Comparison of ENCODE assay signal across 13 cellular contexts in the genomic region with DNA sequence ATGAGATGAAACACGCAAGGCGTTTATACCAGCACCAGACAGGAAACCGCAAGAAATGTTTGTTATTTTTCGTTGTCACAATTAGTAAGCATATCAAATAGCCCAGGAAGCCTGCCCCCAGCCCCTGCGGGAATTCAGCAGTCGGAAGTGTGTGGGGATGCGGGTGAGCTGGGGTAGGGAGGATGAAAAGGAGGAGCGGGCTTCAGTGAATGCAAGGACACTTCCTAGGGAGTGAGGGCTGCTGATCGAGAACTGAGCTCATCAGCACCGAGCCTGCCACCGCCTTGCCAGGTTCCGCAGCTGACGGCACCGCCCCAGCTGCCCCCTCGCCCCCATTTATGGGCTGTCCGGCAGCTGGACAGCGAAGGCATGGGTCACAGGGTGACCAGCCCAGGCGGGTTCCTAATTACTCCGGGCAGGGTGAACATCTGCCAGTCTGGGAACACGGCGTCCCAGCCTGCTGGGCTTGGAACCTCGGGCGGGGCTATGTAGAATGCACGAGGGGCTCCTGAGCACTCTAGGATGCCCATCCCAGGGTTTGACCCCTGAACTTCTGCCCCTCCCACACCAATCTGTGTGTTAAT. TPM values are rescaled to one million over a fixed set of nuclear protein-coding genes. Genes with fewer than 3 reads are reported as not detected.
DNase-seq lines count a peak whose midpoint lies in the region; ATAC-seq and TF ChIP-seq lines count a peak whose summit lies in the region.
"Had no signal": no experiment of that assay in that cellular context is flagged by ENCODE, and none has a peak within 500 bp of the region (broad histone marks: within the 10 kb centered on the region; RNA-seq: fewer than 3 reads in every experiment).

No MANE protein-coding gene starts in this region.

- H4K20me1 ChIP-seq in fibroblast of lung (ENCODE audit: control insufficient read depth, extremely low read depth, insufficient read depth, low read length), result no peaks in the 10 kb centered on the region

- H3K9me3 Mint-ChIP-seq in T-helper 2 cell treated with Interferon-gamma antibody and Interleukin-4, amounts not matched to agents 5 μg/mL and 100 μg/mL, for 36 hours, result peaks cover 6% of the 10 kb centered on the region
- peaks cover 6 to 8% of the 10 kb centered on the region in 2 donors for H3K9me3 Mint-ChIP-seq in stimulated activated naive B cell treated with anti-CD40 and anti-IgM and Interleukin-4, amounts not matched to agents 10 μg/mL and 1 μg/mL and 100 μg/mL, for 72 hours

- H3K4me2 ChIP-seq in fibroblast of lung (ENCODE audit: extremely low read depth, insufficient read depth, low read length), result no peak overlapping the region

- H3K4me3 ChIP-seq in fibroblast of lung (replicated peaks in 1 of 4; ENCODE audit: control extremely low read depth in 1 of 4, insufficient read depth in 1 of 4, low read depth in 3 of 4, low read length in 4 of 4), result no peak overlapping the region
- H3K4me3 ChIP-seq: tibial nerve had no signal

- H3K27ac Mint-ChIP-seq in T-helper 2 cell treated with Interferon-gamma antibody and Interleukin-4, amounts not matched to agents 5 μg/mL and 100 μg/mL, for 36 hours, result peak overlapping the region; percentile 17
- H3K27ac Mint-ChIP-seq in stimulated activated naive B cell treated with anti-CD40 and anti-IgM and Interleukin-4, amounts not matched to agents 10 μg/mL and 1 μg/mL and 100 μg/mL, for 72 hours, result peak overlapping the region; percentile 51

- H3K4me1 Mint-ChIP-seq in T-helper 2 cell treated with Interferon-gamma antibody and Interleukin-4, amounts not matched to agents 5 μg/mL and 100 μg/mL, for 36 hours (ENCODE audit: low read depth), result peaks cover 4% of the 10 kb centered on the region
- H3K4me1 Mint-ChIP-seq in stimulated activated naive B cell treated with anti-CD40 and anti-IgM and Interleukin-4, amounts not matched to agents 10 μg/mL and 1 μg/mL and 100 μg/mL, for 72 hours, result peaks cover 5 to 12% of the 10 kb centered on the region in 2 donors

- peaks cover 29% of the 10 kb centered on the region for H3K36me3 Mint-ChIP-seq in T-helper 2 cell treated with Interferon-gamma antibody and Interleukin-4, amounts not matched to agents 5 μg/mL and 100 μg/mL, for 36 hours (ENCODE audit: low read depth)
- peaks cover 33 to 35% of the 10 kb centered on the region in 2 donors for H3K36me3 Mint-ChIP-seq in stimulated activated naive B cell treated with anti-CD40 and anti-IgM and Interleukin-4, amounts not matched to agents 10 μg/mL and 1 μg/mL and 100 μg/mL, for 72 hours

- no peaks in the 10 kb centered on the region for H3K79me2 ChIP-seq in fibroblast of lung (ENCODE audit: control insufficient read depth, insufficient read depth, low read length)

- H3K36me3 ChIP-seq in fibroblast of lung (ENCODE audit: control insufficient read depth, insufficient read depth, low read length), result peaks cover 16% of the 10 kb centered on the region

- H3K27me3 ChIP-seq in fibroblast of lung (ENCODE audit: control insufficient read depth, insufficient read depth, low read length), result peaks cover 16% of the 10 kb centered on the region

- H3K27ac ChIP-seq in fibroblast of lung (ENCODE audit: insufficient read depth, low read length), result no peak overlapping the region
- H3K27ac ChIP-seq: tibial nerve had no signal

- H3K27me3 Mint-ChIP-seq in T-helper 2 cell treated with Interferon-gamma antibody and Interleukin-4, amounts not matched to agents 5 μg/mL and 100 μg/mL, for 36 hours (ENCODE audit: low read depth), result peaks cover 17% of the 10 kb centered on the region
- peaks cover 32 to 37% of the 10 kb centered on the region in 2 donors for H3K27me3 Mint-ChIP-seq in stimulated activated naive B cell treated with anti-CD40 and anti-IgM and Interleukin-4, amounts not matched to agents 10 μg/mL and 1 μg/mL and 100 μg/mL, for 72 hours

- DNase-seq in T-helper 2 cell treated with Interferon-gamma antibody and Interleukin-4, amounts not matched to agents 5 μg/mL and 100 μg/mL, for 36 hours (ENCODE audit: low spot score), result no peak
- DNase-seq in T-helper 2 cell (no peak), RPMI7951 (ENCODE audit: low read depth) (peak; percentile 46), fibroblast of lung (ENCODE audit: low read depth in 2 of 2) (peak; percentile 41 to 44), NCI-H128 (lab: John Stamatoyannopoulos, UW; ENCODE audit: unreplicated experiment) (no peak)
- DNase-seq in stimulated activated naive B cell treated with anti-CD40 and anti-IgM and Interleukin-4, amounts not matched to agents 10 μg/mL and 1 μg/mL and 100 μg/mL, for 72 hours, result no peak
- DNase-seq in central memory CD4-positive, alpha-beta T cell, result no peak
- DNase-seq: NCI-H226, nucleus accumbens, T-helper 9 cell had no signal

- ATAC-seq in stimulated activated naive B cell treated with anti-CD40 and anti-IgM and Interleukin-4, amounts not matched to agents 10 μg/mL and 1 μg/mL and 100 μg/mL, for 72 hours (replicated peaks), result no peak
- ATAC-seq in HG03432 (IDR thresholded peaks at IDR 0.05; ENCODE audit: unreplicated experiment), result no peak

- no peak overlapping the region for H3K4me3 Mint-ChIP-seq in T-helper 2 cell treated with Interferon-gamma antibody and Interleukin-4, amounts not matched to agents 5 μg/mL and 100 μg/mL, for 36 hours
- no peak overlapping the region for H3K4me3 Mint-ChIP-seq in stimulated activated naive B cell treated with anti-CD40 and anti-IgM and Interleukin-4, amounts not matched to agents 10 μg/mL and 1 μg/mL and 100 μg/mL, for 72 hours

- peaks cover 6% of the 10 kb centered on the region for H3K4me1 ChIP-seq in fibroblast of lung (ENCODE audit: control insufficient read depth, extremely low read depth, insufficient read depth, low read length)

- no peak for TF ChIP-seq CTCF in fibroblast of lung (conservative IDR thresholded peaks at IDR 0.05 in 1 of 2, IDR thresholded peaks at IDR 0.05 in 1 of 2; ENCODE audit: low read depth in 1 of 2, low read length in 2 of 2)

- H2AFZ ChIP-seq in fibroblast of lung (ENCODE audit: low read length), result no peak overlapping the region

- no peak overlapping the region for H3K9ac ChIP-seq in fibroblast of lung (ENCODE audit: insufficient read depth, low read length)

- H3K9me3 ChIP-seq in fibroblast of lung (ENCODE audit: control insufficient read depth, insufficient read depth, low read depth, low read length), result no peaks in the 10 kb centered on the region

RNA-seq across cellular contexts. Expression of gene BEST2, which starts 1.6 kb away (rescaled TPM):
- 0.10 TPM in 1 of 2 replicates, not detected in the other for total RNA-seq in RPMI7951 (2014; rRNA removed; shearing (Covaris generic))
- total RNA-seq in fibroblast of lung, result not detected in 2 replicates
- not detected in 2 replicates for polyA plus RNA-seq in fibroblast of lung
- 0.06 TPM in 1 of 2 replicates, not detected in the other for polyA plus RNA-seq in fibroblast of lung (2012)
- 0.78 TPM in 1 of 2 replicates, not detected in the other for polyA minus RNA-seq in fibroblast of lung (ENCODE audit: low replicate concordance)
- total RNA-seq: dermis microvascular lymphatic vessel endothelial cell had no signal

RNA-seq across cellular contexts. Expression of gene GET3, which starts 12.7 kb away (rescaled TPM):
- total RNA-seq in RPMI7951 (2014; rRNA removed; shearing (Covaris generic)), result 115 and 127 TPM in 2 replicates
- total RNA-seq in fibroblast of lung, result 94.1 and 95.3 TPM in 2 replicates
- 123 and 208 TPM in 2 replicates for polyA plus RNA-seq in fibroblast of lung
- 98.9 and 166 TPM in 2 replicates for polyA plus RNA-seq in fibroblast of lung (2012)
- polyA minus RNA-seq in fibroblast of lung (ENCODE audit: low replicate concordance), result 114 and 176 TPM in 2 replicates

RNA-seq across cellular contexts. Expression of gene TRIR, which starts 15.5 kb away (rescaled TPM):
- total RNA-seq in RPMI7951 (2014; rRNA removed; shearing (Covaris generic)), result 276 and 304 TPM in 2 replicates
- 117 and 186 TPM in 2 replicates for total RNA-seq in fibroblast of lung
- 155 and 199 TPM in 2 replicates for polyA plus RNA-seq in fibroblast of lung
- 204 and 242 TPM in 2 replicates for polyA plus RNA-seq in fibroblast of lung (2012)
- polyA minus RNA-seq in fibroblast of lung (ENCODE audit: low replicate concordance), result 43.1 and 70.6 TPM in 2 replicates

RNA-seq across cellular contexts. Expression of gene HOOK2, which starts 25.3 kb away (rescaled TPM):
- 4.0 and 9.0 TPM in 2 replicates for total RNA-seq in RPMI7951 (2014; rRNA removed; shearing (Covaris generic))
- 16.4 and 26.6 TPM in 2 replicates for total RNA-seq in fibroblast of lung
- polyA plus RNA-seq in fibroblast of lung, result 6.6 TPM in 2 replicates
- polyA plus RNA-seq in fibroblast of lung (2012), result 9.9 and 10.9 TPM in 2 replicates
- 4.9 and 6.9 TPM in 2 replicates for polyA minus RNA-seq in fibroblast of lung (ENCODE audit: low replicate concordance)

RNA-seq across cellular contexts. Expression of gene TNPO2, which starts 26.3 kb away (rescaled TPM):
- total RNA-seq in RPMI7951 (2014; rRNA removed; shearing (Covaris generic)), result 28.2 and 29.9 TPM in 2 replicates
- 28.2 and 36.0 TPM in 2 replicates for total RNA-seq in fibroblast of lung
- polyA plus RNA-seq in fibroblast of lung, result 52.5 and 75.0 TPM in 2 replicates
- polyA plus RNA-seq in fibroblast of lung (2012), result 34.5 and 41.3 TPM in 2 replicates
- 196 and 209 TPM in 2 replicates for polyA minus RNA-seq in fibroblast of lung (ENCODE audit: low replicate concordance)

Comparison
In these comparisons a context has a peak if more than half of its experiments do, and no peak if none do; other contexts are left out.
1. DNase-seq: peak in RPMI7951 (single experiment) and fibroblast of lung (2 of 2); none in T-helper 2 cell treated with Interferon-gamma antibody and Interleukin-4, amounts not matched to agents 5 μg/mL and 100 μg/mL, for 36 hours (single experiment), T-helper 2 cell (0 of 5), stimulated activated naive B cell treated with anti-CD40 and anti-IgM and Interleukin-4, amounts not matched to agents 10 μg/mL and 1 μg/mL and 100 μg/mL, for 72 hours (single experiment), NCI-H128 (single experiment) and central memory CD4-positive, alpha-beta T cell (single experiment).